Comparison of ENCODE assay signal across 8 cellular contexts in the genomic region with DNA sequence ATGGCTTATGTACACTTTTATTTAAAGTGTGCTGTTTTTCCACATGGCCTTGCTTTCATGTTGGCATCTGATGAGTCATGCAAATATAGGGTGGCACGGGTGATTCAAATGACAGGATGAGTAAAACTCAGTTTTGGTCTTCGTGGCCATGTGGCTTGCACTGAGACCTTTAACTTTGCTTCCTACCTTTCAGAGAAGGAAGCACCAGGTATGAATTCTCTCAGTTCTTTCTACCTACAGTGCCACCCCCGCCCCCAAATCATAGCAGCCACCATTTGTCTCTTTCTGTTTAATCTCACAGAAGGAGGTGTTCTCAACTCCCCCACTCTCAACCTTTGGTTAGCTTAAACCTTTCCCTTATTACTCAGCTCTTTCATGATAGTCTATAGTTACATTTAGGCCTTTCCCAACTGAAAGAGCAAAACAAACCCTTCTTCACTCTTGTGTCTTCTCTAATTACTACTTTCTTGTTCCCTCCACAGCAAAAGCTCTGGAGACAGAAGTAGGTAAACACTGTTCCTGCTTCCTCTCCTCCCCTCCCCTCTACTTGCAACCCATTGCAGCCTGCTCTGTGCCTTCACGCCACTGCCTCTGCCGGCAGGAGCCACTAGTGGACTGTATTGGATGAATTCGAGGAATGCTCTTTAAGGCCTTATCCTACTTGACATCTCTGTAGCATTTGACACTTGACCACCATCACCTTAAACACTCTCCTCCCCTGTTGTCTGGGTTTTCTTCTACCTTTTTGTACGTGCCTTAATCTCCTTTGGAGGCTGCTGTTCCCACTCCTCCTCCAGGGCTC.
DNase-seq lines count a peak whose midpoint lies in the region; ATAC-seq and TF ChIP-seq lines count a peak whose summit lies in the region.

No MANE protein-coding gene starts in this region.

- no peaks in the 10 kb centered on the region for H3K23me2 ChIP-seq in H9 (ENCODE audit: insufficient read length, low read depth, low read length, poor library complexity, severe bottlenecking)

- H4K20me1 ChIP-seq in H9 (ENCODE audit: control insufficient read depth, insufficient read depth, insufficient read length) (peaks cover 4% of the 10 kb centered on the region), Karpas-422 (ENCODE audit: insufficient read depth, low read depth, low read length) (peaks cover 2% of the 10 kb centered on the region)

- H3K27me3 Mint-ChIP-seq in H9 (ENCODE audit: low read depth) = no peaks in the 10 kb centered on the region

- no peak overlapping the region for H2AK5ac ChIP-seq in H9 (ENCODE audit: insufficient read length, low read length)

- no peak for TF ChIP-seq POLR2A in esophagus muscularis mucosa (IDR thresholded peaks at IDR 0.05; ENCODE audit: low read depth)

- H3K23ac ChIP-seq in H9 (ENCODE audit: insufficient read length, low read depth, low read length) = no peak overlapping the region

- H3K9ac ChIP-seq in H9 (ENCODE audit: extremely low read depth, insufficient read length, low read length) (no peak overlapping the region), Karpas-422 (ENCODE audit: low read length) (no peak overlapping the region)

- no peak overlapping the region for H3K27ac ChIP-seq in 22Rv1
- no peak overlapping the region for H3K27ac ChIP-seq in H9 (ENCODE audit: insufficient read length, low read depth, low read length)
- H3K27ac ChIP-seq in esophagus muscularis mucosa (replicated peaks in 1 of 4) = peak overlapping the region; percentile 56 to 80 (median 72)
- no peak overlapping the region for H3K27ac ChIP-seq in Karpas-422 (ENCODE audit: low read length)

- H2AFZ ChIP-seq in H9 (ENCODE audit: low read length) (no peak overlapping the region), Karpas-422 (ENCODE audit: low read length) (no peak overlapping the region)

- no peaks in the 10 kb centered on the region for H3K9me2 ChIP-seq in Karpas-422 (replicated peaks; ENCODE audit: insufficient read depth, low read length)

- H3K14ac ChIP-seq in H9 (ENCODE audit: insufficient read depth, low read length) = no peak overlapping the region

- H4K5ac ChIP-seq in H9 (ENCODE audit: insufficient read length, low read depth, low read length) = no peak overlapping the region

- TF ChIP-seq CTCF in 22Rv1 (IDR thresholded peaks at IDR 0.05) (peak; percentile 29), H9 (conservative IDR thresholded peaks at IDR 0.05) (peak; percentile 53; the same call in 2 of the 3 replicates), esophagus muscularis mucosa (IDR thresholded peaks at IDR 0.05) (peak; percentile 22 to 37 (median 29))

- no peaks in the 10 kb centered on the region for H3K27me3 ChIP-seq in H9 (ENCODE audit: insufficient read depth, low read length)
- H3K27me3 ChIP-seq in esophagus muscularis mucosa = no peaks in the 10 kb centered on the region
- H3K27me3 ChIP-seq in Karpas-422 (ENCODE audit: low read length) = no peaks in the 10 kb centered on the region

- DNase-seq in H9 (peak; percentile 53), esophagus muscularis mucosa (ENCODE audit: extremely low spot score) (peak; percentile 84), sciatic nerve (ENCODE audit: low spot score) (no peak), SHP77 (lab: John Stamatoyannopoulos, UW) (no peak), cerebellar cortex (ENCODE audit: low spot score) (no peak), Karpas-422 (no peak)
- peak; percentile 57 to 64 for DNase-seq in activated CD4-positive, alpha-beta T cell treated with anti-CD3 and anti-CD28 coated beads for 4 hours

- no peak overlapping the region for H4K91ac ChIP-seq in H9 (ENCODE audit: insufficient read length, low read depth, low read length)

- no CpG with 5 or more reads among the region's 7 CpGs for WGBS in H9 (ENCODE audit: extremely low coverage, insufficient read length, low lambda C conversion rate)
- WGBS in esophagus muscularis mucosa = 58% methylated on average over 7 of the region's 7 CpGs

- H3K4ac ChIP-seq in H9 (ENCODE audit: low read depth, low read length) = no peak overlapping the region

- H3K18ac ChIP-seq in H9 (ENCODE audit: insufficient read length, low read depth, low read length) = no peak overlapping the region

- H2BK12ac ChIP-seq in H9 (ENCODE audit: insufficient read length, low read depth, low read length) = no peak overlapping the region

- H3K36me3 ChIP-seq in esophagus muscularis mucosa (peaks cover 0 to 5% (median 0%) of the 10 kb centered on the region in 4 donors), Karpas-422 (ENCODE audit: insufficient read depth, low read length) (no peaks in the 10 kb centered on the region)

- H3K4me3 ChIP-seq in esophagus muscularis mucosa (no peak overlapping the region), Karpas-422 (ENCODE audit: low read length) (no peak overlapping the region)

- H3K36me3 Mint-ChIP-seq in H9 (ENCODE audit: insufficient read depth in 1 of 3, low read depth in 3 of 3) = no peaks in the 10 kb centered on the region; a peak in 2 of 7 replicates

- no peak overlapping the region for H2BK120ac ChIP-seq in H9 (ENCODE audit: low read depth, low read length, poor library complexity, severe bottlenecking)

- H3K9me3 ChIP-seq in H9 (ENCODE audit: control insufficient read depth, low read depth, low read length) (no peaks in the 10 kb centered on the region), esophagus muscularis mucosa (no peaks in the 10 kb centered on the region), Karpas-422 (ENCODE audit: low read length) (no peaks in the 10 kb centered on the region)

- TF ChIP-seq EP300 in esophagus muscularis mucosa (IDR thresholded peaks at IDR 0.05) = no peak

- no peak overlapping the region for H2BK5ac ChIP-seq in H9 (ENCODE audit: insufficient read length, low read length)

- H3K79me2 ChIP-seq in H9 (ENCODE audit: insufficient read depth, low read length) = no peaks in the 10 kb centered on the region
- no peaks in the 10 kb centered on the region for H3K79me2 ChIP-seq in Karpas-422 (ENCODE audit: low read length)

- peaks cover 48 to 57% of the 10 kb centered on the region in 2 experiments for H3K4me1 Mint-ChIP-seq in H9

- no peaks in the 10 kb centered on the region for H3K79me1 ChIP-seq in H9 (ENCODE audit: insufficient read depth, low read depth, low read length, poor library complexity, severe bottlenecking)

- peak; percentile 58 for ATAC-seq in sciatic nerve

- 0 out of 2 replicates have a peak, but pooled peaks cover 3% of the 10 kb centered on the region for H3K4me1 ChIP-seq in H9 (ENCODE audit: insufficient read depth, low read length)
- H3K4me1 ChIP-seq in esophagus muscularis mucosa = peaks cover 74 to 87% (median 79%) of the 10 kb centered on the region in 4 donors
- H3K4me1 ChIP-seq in Karpas-422 (ENCODE audit: low read length) = peaks cover 3% of the 10 kb centered on the region; the same call in 1 of the 2 replicates

- H2BK15ac ChIP-seq in H9 (ENCODE audit: low read depth, low read length) = no peak overlapping the region

- H3T11ph ChIP-seq in H9 (ENCODE audit: low read length) = no peak overlapping the region

- no peak overlapping the region for H3K56ac ChIP-seq in H9 (ENCODE audit: insufficient read length, low read depth, low read length)

- H3K4me2 ChIP-seq in H9 (ENCODE audit: insufficient read depth, insufficient read length, low read length) (no peak overlapping the region), Karpas-422 (ENCODE audit: low read depth, low read length, poor library complexity, severe bottlenecking) (no peak overlapping the region)

- no peaks in the 10 kb centered on the region for H3K9me3 Mint-ChIP-seq in H9

- H3K4me3 Mint-ChIP-seq in H9 = no peak overlapping the region

- H3K27ac Mint-ChIP-seq in H9 = peak overlapping the region; percentile 31 to 84 (median 72); a peak in 6 of 7 replicates

- intact Hi-C loops in esophagus muscularis mucosa (cut with DNase I) (no loop called here), sciatic nerve (cut with DNase I) (no loop called here)

- no peak overlapping the region for H4K8ac ChIP-seq in H9 (replicated peaks; ENCODE audit: insufficient read length, low read depth, low read length)

- no peak overlapping the region for H2BK20ac ChIP-seq in H9 (ENCODE audit: low read depth, low read length, poor library complexity, severe bottlenecking)

Comparison
In these comparisons a context has a peak if more than half of its experiments do, and no peak if none do; other contexts are left out.
1. H3K27ac ChIP-seq: peak in esophagus muscularis mucosa (4 of 4); none in 22Rv1 (single experiment), H9 (single experiment) and Karpas-422 (single experiment).
2. DNase-seq: peak in H9 (single experiment), activated CD4-positive, alpha-beta T cell treated with anti-CD3 and anti-CD28 coated beads for 4 hours (2 of 2) and esophagus muscularis mucosa (single experiment); none in sciatic nerve (single experiment), SHP77 (0 of 2), cerebellar cortex (single experiment) and Karpas-422 (single experiment).
3. Peak in every context shown above with its lines, with median percentiles within 50 percentile points of each other: CTCF ChIP-seq.